Comparison of ENCODE assay signal across 9 cellular contexts in the genomic region with DNA sequence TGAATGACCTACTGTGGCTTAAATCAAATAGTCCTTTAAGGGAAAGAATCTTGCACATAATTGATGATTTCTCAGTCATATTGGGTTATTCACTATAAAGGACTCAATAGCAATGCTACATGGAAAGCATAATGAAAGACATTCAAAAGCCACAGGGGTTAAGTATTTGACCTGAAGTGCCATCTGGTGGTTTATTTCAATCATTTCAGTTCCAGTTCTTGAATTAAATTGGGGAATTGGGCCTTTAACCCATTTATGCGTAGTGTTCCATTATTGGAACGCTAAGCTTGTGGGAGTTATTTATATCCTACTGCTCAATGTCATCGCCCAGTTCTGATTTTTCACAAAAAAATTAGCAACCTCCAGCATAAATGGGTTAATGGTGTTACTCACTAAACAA. TPM values are rescaled to one million over a fixed set of nuclear protein-coding genes. Genes with fewer than 3 reads are reported as not detected.
DNase-seq lines count a peak whose midpoint lies in the region; ATAC-seq, FAIRE-seq and TF ChIP-seq lines count a peak whose summit lies in the region.
"Had no signal": no experiment of that assay in that cellular context is flagged by ENCODE, and none has a peak within 500 bp of the region (broad histone marks: within the 10 kb centered on the region; RNA-seq: fewer than 3 reads in every experiment).

No MANE protein-coding gene starts in this region.

- H3K27ac Mint-ChIP-seq in activated CD8-positive, alpha-beta T cell treated with anti-CD3 and anti-CD28 coated beads, Interleukin-2, amount 10 ng/mL, durations not matched to agents 7 days and 5 days = no peak overlapping the region
- H3K27ac Mint-ChIP-seq: activated naive CD8-positive, alpha-beta T cell treated with anti-CD3 and anti-CD28 coated beads, Interleukin-2, amount 10 ng/mL, durations not matched to agents 7 days and 5 days had no signal

- H3K9me3 ChIP-seq in A673 (ENCODE audit: low read depth, low read length, poor library complexity, severe bottlenecking) (no peaks in the 10 kb centered on the region), OCI-LY3 (ENCODE audit: insufficient read depth, low read length) (no peaks in the 10 kb centered on the region)

- ATAC-seq in activated CD8-positive, alpha-beta T cell treated with anti-CD3 and anti-CD28 coated beads, Interleukin-2, amount 10 ng/mL, durations not matched to agents 7 days and 5 days = no peak

- no peak for TF ChIP-seq POLR2A in GM12891 (IDR thresholded peaks at IDR 0.05; ENCODE audit: low read depth, low read length)

- H3K4me1 ChIP-seq in A673 (ENCODE audit: insufficient read depth, low read length, poor library complexity, severe bottlenecking) (no peaks in the 10 kb centered on the region), OCI-LY3 (ENCODE audit: low read length) (peaks cover 5% of the 10 kb centered on the region; the same call in 1 of the 2 replicates)

- intact Hi-C loops in A673 (cut with micrococcal nuclease; ENCODE audit: unreplicated experiment) = no loop called here

- H3K27ac ChIP-seq in A673 (ENCODE audit: low read depth, low read length, poor library complexity, severe bottlenecking) (no peak overlapping the region), OCI-LY3 (ENCODE audit: low read length) (no peak overlapping the region)

- H3K9me3 Mint-ChIP-seq in activated CD8-positive, alpha-beta T cell treated with anti-CD3 and anti-CD28 coated beads, Interleukin-2, amount 10 ng/mL, durations not matched to agents 7 days and 5 days (ENCODE audit: insufficient read depth) = no peaks in the 10 kb centered on the region
- H3K9me3 Mint-ChIP-seq: activated naive CD8-positive, alpha-beta T cell treated with anti-CD3 and anti-CD28 coated beads, Interleukin-2, amount 10 ng/mL, durations not matched to agents 7 days and 5 days had no signal

- no peaks in the 10 kb centered on the region for H4K20me1 ChIP-seq in OCI-LY3 (ENCODE audit: insufficient read depth, low read length)

- BruUV-seq in A673 (replicated peaks; lab: Mats Ljungman, UMichigan) = no TSS peak

- TF ChIP-seq CTCF in A673 (conservative IDR thresholded peaks at IDR 0.05; ENCODE audit: low read depth, low read length) = 0 out of 2 replicates have a peak, but pooled peaks have one; percentile 10
- peak; percentile 53 for TF ChIP-seq CTCF in OCI-LY3 (IDR thresholded peaks at IDR 0.05; ENCODE audit: low read depth, low read length)

- H3K4me1 Mint-ChIP-seq in activated CD8-positive, alpha-beta T cell treated with anti-CD3 and anti-CD28 coated beads, Interleukin-2, amount 10 ng/mL, durations not matched to agents 7 days and 5 days (ENCODE audit: low read depth) = peaks cover 2% of the 10 kb centered on the region

- H2AFZ ChIP-seq in OCI-LY3 (ENCODE audit: low read depth, low read length) = no peak overlapping the region

- H3K27me3 Mint-ChIP-seq in activated CD8-positive, alpha-beta T cell treated with anti-CD3 and anti-CD28 coated beads, Interleukin-2, amount 10 ng/mL, durations not matched to agents 7 days and 5 days (ENCODE audit: low read depth) = no peaks in the 10 kb centered on the region

- no peak overlapping the region for H3K4me3 ChIP-seq in A673 (ENCODE audit: low read depth, low read length, poor library complexity, severe bottlenecking)
- no peak overlapping the region for H3K4me3 ChIP-seq in OCI-LY3 (ENCODE audit: low read length)

- FAIRE-seq in GM12891 (lab: Jason Lieb, UNC) = no peak

- H3K36me3 ChIP-seq in A673 (ENCODE audit: insufficient read depth, low read length, poor library complexity, severe bottlenecking) = no peaks in the 10 kb centered on the region
- H3K36me3 ChIP-seq in OCI-LY3 (replicated peaks; ENCODE audit: low read depth, low read length) = no peaks in the 10 kb centered on the region

- H3K79me2 ChIP-seq in OCI-LY3 (ENCODE audit: low read length) = no peaks in the 10 kb centered on the region

- CTCF ChIA-PET in A673 (lab: Charles Lee) = no interaction called here
- CTCF ChIA-PET in activated CD8-positive, alpha-beta T cell treated with anti-CD3 and anti-CD28 coated beads, Interleukin-2, amount 10 ng/mL, durations not matched to agents 7 days and 5 days (lab: Charles Lee) = interaction anchor here (1.0 to 2.7 kb wide), 6 partner anchors 26 to 182 kb away, joined by 3 to 14 read pairs (median 4); partner anchors contain the start of gene STK38L

- H3K9ac ChIP-seq in OCI-LY3 (ENCODE audit: low read length) = no peak overlapping the region

- H3K27me3 ChIP-seq in A673 (replicated peaks; ENCODE audit: insufficient read depth, low read depth, low read length, poor library complexity) (no peaks in the 10 kb centered on the region), OCI-LY3 (ENCODE audit: low read depth, low read length) (no peaks in the 10 kb centered on the region)

- no peaks in the 10 kb centered on the region for H3K36me3 Mint-ChIP-seq in activated CD8-positive, alpha-beta T cell treated with anti-CD3 and anti-CD28 coated beads, Interleukin-2, amount 10 ng/mL, durations not matched to agents 7 days and 5 days (ENCODE audit: low read depth)

- POLR2A ChIA-PET in A673 (lab: Charles Lee; ENCODE audit: low non-redundant PET) = no interaction called here
- POLR2A ChIA-PET in activated CD8-positive, alpha-beta T cell treated with anti-CD3 and anti-CD28 coated beads, Interleukin-2, amount 10 ng/mL, durations not matched to agents 7 days and 5 days (lab: Charles Lee) = no interaction called here

- DNase-seq in A673 (ENCODE audit: low spot score) (peak; percentile 14), GM12891 (ENCODE audit: insufficient read length, low spot score) (no peak), fibroblast of the conjunctiva (ENCODE audit: low read depth) (peak; percentile 14), NCI-H2227 treated with DMSO at 0.1 percent for 48 hours (lab: John Stamatoyannopoulos, UW) (no peak), NCI-H446 (lab: John Stamatoyannopoulos, UW) (no peak)
- DNase-seq in activated CD8-positive, alpha-beta T cell treated with anti-CD3 and anti-CD28 coated beads, Interleukin-2, amount 10 ng/mL, durations not matched to agents 7 days and 5 days = no peak
- DNase-seq in activated CD8-positive, alpha-beta memory T cell treated with anti-CD3 and anti-CD28 coated beads for 24 hours = no peak
- DNase-seq: activated naive CD8-positive, alpha-beta T cell treated with anti-CD3 and anti-CD28 coated beads, Interleukin-2, amount 10 ng/mL, durations not matched to agents 7 days and 5 days had no signal

- H3K4me3 Mint-ChIP-seq in activated CD8-positive, alpha-beta T cell treated with anti-CD3 and anti-CD28 coated beads, Interleukin-2, amount 10 ng/mL, durations not matched to agents 7 days and 5 days = no peak overlapping the region
- H3K4me3 Mint-ChIP-seq: activated naive CD8-positive, alpha-beta T cell treated with anti-CD3 and anti-CD28 coated beads, Interleukin-2, amount 10 ng/mL, durations not matched to agents 7 days and 5 days had no signal

- no peak overlapping the region for H3K4me2 ChIP-seq in OCI-LY3 (ENCODE audit: low read length)

TF ChIP-seq in GM12891, 5 proteins besides CTCF, POLR2A, EP300 and RAD21:
- no peak for TF ChIP-seq TAF1 (IDR thresholded peaks at IDR 0.05; ENCODE audit: low read depth, low read length)
- TF ChIP-seq SPI1 (IDR thresholded peaks at IDR 0.05; ENCODE audit: low read depth, low read length) = 0 out of 2 replicates have a peak, but pooled peaks have one; percentile 1
- TF ChIP-seq POU2F2 (IDR thresholded peaks at IDR 0.05; ENCODE audit: low read depth, low read length) = no peak
- no peak for TF ChIP-seq POLR2AphosphoS5 (IDR thresholded peaks at IDR 0.05; ENCODE audit: low read depth, low read length)
- TF ChIP-seq PAX5 (IDR thresholded peaks at IDR 0.05; ENCODE audit: insufficient read depth, low read length, severe bottlenecking) = no peak

RNA-seq across cellular contexts. Expression of gene C12orf71, which starts 41.3 kb away (rescaled TPM):
- not detected in 2 replicates for total RNA-seq in A673 (2021)
- 0.13 TPM for polyA plus RNA-seq in GM12891 (2012; ENCODE audit: low read depth, missing spikeins)
- total RNA-seq in activated CD8-positive, alpha-beta T cell treated with anti-CD3 and anti-CD28 coated beads, Interleukin-2, amount 10 ng/mL, durations not matched to agents 7 days and 5 days = not detected
- total RNA-seq: activated naive CD8-positive, alpha-beta T cell treated with anti-CD3 and anti-CD28 coated beads, Interleukin-2, amount 10 ng/mL, durations not matched to agents 7 days and 5 days had no signal

Comparison
In these comparisons a context has a peak if more than half of its experiments do, and no peak if none do; other contexts are left out.
1. DNase-seq: peak in A673 (single experiment) and fibroblast of the conjunctiva (single experiment); none in GM12891 (single experiment), NCI-H2227 treated with DMSO at 0.1 percent for 48 hours (single experiment), activated CD8-positive, alpha-beta T cell treated with anti-CD3 and anti-CD28 coated beads, Interleukin-2, amount 10 ng/mL, durations not matched to agents 7 days and 5 days (single experiment), activated CD8-positive, alpha-beta memory T cell treated with anti-CD3 and anti-CD28 coated beads for 24 hours (single experiment) and NCI-H446 (0 of 2).